1 cellular context compared by ENCODE assay signal in the genomic region with DNA sequence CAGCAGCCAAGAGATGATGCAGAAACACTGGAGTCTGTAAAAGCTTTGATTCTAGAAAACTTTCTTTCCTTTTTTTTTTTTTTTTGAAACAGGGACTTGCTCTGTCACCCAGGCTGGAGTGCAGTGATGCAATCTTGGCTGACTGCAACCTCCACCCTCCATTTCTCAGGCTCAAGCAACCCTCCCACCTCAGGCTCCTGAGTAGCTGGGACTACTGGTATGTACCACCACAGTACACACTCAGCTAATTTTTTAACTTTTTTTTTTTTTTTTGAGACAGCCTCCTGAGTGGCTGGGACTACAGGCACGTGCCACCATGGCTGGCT.
TF ChIP-seq lines count a peak whose summit lies in the region.

No MANE protein-coding gene starts in this region.

TF ChIP-seq in H1, 55 proteins besides CTCF, POLR2A, EP300 and RAD21:
- TF ChIP-seq CHD1 (IDR thresholded peaks at IDR 0.05; ENCODE audit: low read depth, low read length) (no peak), RNF2 (IDR thresholded peaks at IDR 0.05; ENCODE audit: borderline replicate concordance, low read depth, low read length, missing control alignments, poor library complexity, severe bottlenecking) (no peak), CEBPB (IDR thresholded peaks at IDR 0.05; ENCODE audit: low read depth, low read length) (peak; percentile 57; the same call in 1 of the 2 replicates)
